ENCODE assay signal across 1 cellular context in genomic region chr2:42573256-42573655, GRCh38.
TF ChIP-seq lines count a peak whose summit lies in the region.

No MANE protein-coding gene starts in this region.

TF ChIP-seq in HepG2, 621 proteins besides CTCF, POLR2A, EP300 and RAD21 (continued from another document):
- TF ChIP-seq ZMYM3 (CRISPR knock-in tag; IDR thresholded peaks at IDR 0.05), result no peak
- TF ChIP-seq ZBTB2 (CRISPR knock-in tag; IDR thresholded peaks at IDR 0.05; ENCODE audit: low read depth), result no peak
- TF ChIP-seq NR2F6 (IDR thresholded peaks at IDR 0.05), result no peak
- no peak for TF ChIP-seq NR2F6 (CRISPR knock-in tag; IDR thresholded peaks at IDR 0.05)
- TF ChIP-seq KAT7 (CRISPR knock-in tag; IDR thresholded peaks at IDR 0.05; ENCODE audit: borderline replicate concordance), result no peak
- TF ChIP-seq MBNL3 (CRISPR knock-in tag; conservative IDR thresholded peaks at IDR 0.05), result no peak
- TF ChIP-seq HNF4A (CRISPR knock-in tag; IDR thresholded peaks at IDR 0.05), result peak; percentile 61
- no peak for TF ChIP-seq ZNF678 (CRISPR knock-in tag; IDR thresholded peaks at IDR 0.05)
- TF ChIP-seq PBX3 (CRISPR knock-in tag; IDR thresholded peaks at IDR 0.05; ENCODE audit: borderline replicate concordance), result no peak
- TF ChIP-seq ZNF557 (CRISPR knock-in tag; IDR thresholded peaks at IDR 0.05), result no peak
- TF ChIP-seq PHF21A (CRISPR knock-in tag; IDR thresholded peaks at IDR 0.05), result peak; percentile 24; the same call in 1 of the 2 replicates
- no peak for TF ChIP-seq DR1 (CRISPR knock-in tag; IDR thresholded peaks at IDR 0.05)
- no peak for TF ChIP-seq ZNF644 (CRISPR knock-in tag; IDR thresholded peaks at IDR 0.05; ENCODE audit: low read depth)
- 0 out of 2 replicates have a peak, but pooled peaks have one; percentile 8 for TF ChIP-seq ZNF629 (CRISPR knock-in tag; conservative IDR thresholded peaks at IDR 0.05)
- no peak for TF ChIP-seq MNT (IDR thresholded peaks at IDR 0.05)
- no peak for TF ChIP-seq KLF12 (CRISPR knock-in tag; IDR thresholded peaks at IDR 0.05; ENCODE audit: borderline replicate concordance)
- peak; percentile 11; the same call in 1 of the 2 replicates for TF ChIP-seq ARID4A (CRISPR knock-in tag; IDR thresholded peaks at IDR 0.05; ENCODE audit: borderline replicate concordance)
- no peak for TF ChIP-seq GPBP1L1 (CRISPR knock-in tag; IDR thresholded peaks at IDR 0.05)
- no peak for TF ChIP-seq AHR (CRISPR knock-in tag; IDR thresholded peaks at IDR 0.05)
- no peak for TF ChIP-seq ZSCAN25 (CRISPR knock-in tag; IDR thresholded peaks at IDR 0.05)
- TF ChIP-seq ARID5B (CRISPR knock-in tag; IDR thresholded peaks at IDR 0.05), result peak; percentile 8; the same call in 1 of the 2 replicates
- TF ChIP-seq ZBTB33 (CRISPR knock-in tag; IDR thresholded peaks at IDR 0.05), result no peak
- TF ChIP-seq KDM2A (CRISPR knock-in tag; IDR thresholded peaks at IDR 0.05; ENCODE audit: borderline replicate concordance, low read depth), result no peak
- TF ChIP-seq RFX1 (IDR thresholded peaks at IDR 0.05), result peak; percentile 13; the same call in 1 of the 2 replicates
- 0 out of 2 replicates have a peak, but pooled peaks have one; percentile 3 for TF ChIP-seq MAF1 (CRISPR knock-in tag; IDR thresholded peaks at IDR 0.05; ENCODE audit: borderline replicate concordance)
- TF ChIP-seq SRSF9 (IDR thresholded peaks at IDR 0.05; ENCODE audit: borderline replicate concordance, insufficient read depth, low read depth, low read length, poor library complexity, severe bottlenecking), result no peak
- no peak for TF ChIP-seq MXD3 (CRISPR knock-in tag; IDR thresholded peaks at IDR 0.05)
